In genomic region chr2:60641866-60642788, GRCh38 we compare ENCODE assay signal across 8 cellular contexts.
A peak's percentile ranks its signal among the peaks of the same experiment; 100 is the strongest.
DNase-seq lines count a peak whose midpoint lies in the region; ATAC-seq and TF ChIP-seq lines count a peak whose summit lies in the region.

No MANE protein-coding gene starts in this region.

- no peaks in the 10 kb centered on the region for H3K27me3 ChIP-seq in BLaER1
- no peaks in the 10 kb centered on the region for H3K27me3 ChIP-seq in aorta (ENCODE audit: control insufficient read depth in 1 of 2, insufficient read depth in 2 of 2, low read length in 1 of 2)

- no peak overlapping the region for H3K9ac ChIP-seq in BLaER1

- H3K4me2 ChIP-seq in BLaER1 = peak overlapping the region; percentile 40

- H3K4me1 Mint-ChIP-seq in activated T-helper 2 cell treated with anti-CD3 and anti-CD28 coated beads, Interferon-gamma antibody, Interleukin-2, Interleukin-4, amounts not matched to agents 10 μg/mL and 5 μg/mL and 100 μg/mL, durations not matched to agents 14 hours and 24 hours and 36 hours (ENCODE audit: low read depth) = no peaks in the 10 kb centered on the region

- H3K27ac ChIP-seq in BLaER1 (no peak overlapping the region), aorta (ENCODE audit: low read depth in 1 of 2, low read length in 2 of 2) (no peak overlapping the region)

- H3K27ac Mint-ChIP-seq in activated T-helper 2 cell treated with anti-CD3 and anti-CD28 coated beads, Interferon-gamma antibody, Interleukin-2, Interleukin-4, amounts not matched to agents 10 μg/mL and 5 μg/mL and 100 μg/mL, durations not matched to agents 14 hours and 24 hours and 36 hours = no peak overlapping the region

- no peaks in the 10 kb centered on the region for H4K20me1 ChIP-seq in BLaER1

- DNase-seq in SK-N-DZ (ENCODE audit: low spot score) (peak; percentile 61), mucosa of gallbladder (ENCODE audit: low spot score) (peak; percentile 23), aorta (no peak)
- DNase-seq in effector CD4-positive, alpha-beta T cell = peak; percentile 7
- no peak for DNase-seq in activated T-helper 2 cell treated with anti-CD3 and anti-CD28 coated beads, Interferon-gamma antibody, Interleukin-2, Interleukin-4, amounts not matched to agents 10 μg/mL and 5 μg/mL and 100 μg/mL, durations not matched to agents 14 hours and 24 hours and 36 hours (ENCODE audit: low spot score)

- TF ChIP-seq EP300 in Ishikawa (IDR thresholded peaks at IDR 0.05; ENCODE audit: borderline replicate concordance) = no peak

- H3K4me3 ChIP-seq in BLaER1 (no peak overlapping the region), aorta (ENCODE audit: low read length in 2 of 2) (no peak overlapping the region)

- TF ChIP-seq RAD21 in Ishikawa (IDR thresholded peaks at IDR 0.05; ENCODE audit: low read depth) = peak; percentile 33; the same call in 1 of the 2 replicates

- ATAC-seq in GM18502 (IDR thresholded peaks at IDR 0.05; ENCODE audit: poor library complexity, unreplicated experiment) (peak; percentile 73), aorta (ENCODE audit: low FRiP score) (no peak)

- peaks cover 2% of the 10 kb centered on the region for H3K27me3 Mint-ChIP-seq in activated T-helper 2 cell treated with anti-CD3 and anti-CD28 coated beads, Interferon-gamma antibody, Interleukin-2, Interleukin-4, amounts not matched to agents 10 μg/mL and 5 μg/mL and 100 μg/mL, durations not matched to agents 14 hours and 24 hours and 36 hours (ENCODE audit: low read depth)

- no peaks in the 10 kb centered on the region for H3K9me3 Mint-ChIP-seq in activated T-helper 2 cell treated with anti-CD3 and anti-CD28 coated beads, Interferon-gamma antibody, Interleukin-2, Interleukin-4, amounts not matched to agents 10 μg/mL and 5 μg/mL and 100 μg/mL, durations not matched to agents 14 hours and 24 hours and 36 hours

- H3K9me3 ChIP-seq in BLaER1 = no peaks in the 10 kb centered on the region
- H3K9me3 ChIP-seq in aorta (ENCODE audit: control insufficient read depth, low read length) = no peaks in the 10 kb centered on the region

- WGBS in aorta, 2 donors = 36 to 39% methylated on average over 5 of the region's 5 CpGs

- H3K4me1 ChIP-seq in BLaER1 = peaks cover 13% of the 10 kb centered on the region
- no peaks in the 10 kb centered on the region for H3K4me1 ChIP-seq in aorta (ENCODE audit: control insufficient read depth in 1 of 2, insufficient read depth in 2 of 2, low read length in 2 of 2)

- H3K36me3 ChIP-seq in BLaER1 = no peaks in the 10 kb centered on the region
- no peaks in the 10 kb centered on the region for H3K36me3 ChIP-seq in aorta (ENCODE audit: control insufficient read depth in 1 of 2, insufficient read depth in 2 of 2, low read length in 1 of 2)

- intact Hi-C loops in activated T-helper 2 cell treated with anti-CD3 and anti-CD28 coated beads, Interferon-gamma antibody, Interleukin-2, Interleukin-4, amounts not matched to agents 10 μg/mL and 5 μg/mL and 100 μg/mL, durations not matched to agents 14 hours and 24 hours and 36 hours (cut with micrococcal nuclease) = no loop called here
- intact Hi-C loops in aorta (cut with DNase I) = no loop called here

- H3K4me3 Mint-ChIP-seq in activated T-helper 2 cell treated with anti-CD3 and anti-CD28 coated beads, Interferon-gamma antibody, Interleukin-2, Interleukin-4, amounts not matched to agents 10 μg/mL and 5 μg/mL and 100 μg/mL, durations not matched to agents 14 hours and 24 hours and 36 hours (ENCODE audit: low read depth) = no peak overlapping the region

- no peaks in the 10 kb centered on the region for H3K36me3 Mint-ChIP-seq in activated T-helper 2 cell treated with anti-CD3 and anti-CD28 coated beads, Interferon-gamma antibody, Interleukin-2, Interleukin-4, amounts not matched to agents 10 μg/mL and 5 μg/mL and 100 μg/mL, durations not matched to agents 14 hours and 24 hours and 36 hours (ENCODE audit: low read depth)

TF ChIP-seq in Ishikawa, 13 proteins besides CTCF, POLR2A, EP300 and RAD21:
- no peak for TF ChIP-seq USF1 (IDR thresholded peaks at IDR 0.05)

Comparison
In these comparisons a context has a peak if more than half of its experiments do, and no peak if none do; other contexts are left out.
1. DNase-seq: peak in SK-N-DZ (single experiment), effector CD4-positive, alpha-beta T cell (single experiment) and mucosa of gallbladder (single experiment); none in activated T-helper 2 cell treated with anti-CD3 and anti-CD28 coated beads, Interferon-gamma antibody, Interleukin-2, Interleukin-4, amounts not matched to agents 10 μg/mL and 5 μg/mL and 100 μg/mL, durations not matched to agents 14 hours and 24 hours and 36 hours (single experiment) and aorta (0 of 2).